8 cellular contexts compared by ENCODE assay signal in the genomic region with DNA sequence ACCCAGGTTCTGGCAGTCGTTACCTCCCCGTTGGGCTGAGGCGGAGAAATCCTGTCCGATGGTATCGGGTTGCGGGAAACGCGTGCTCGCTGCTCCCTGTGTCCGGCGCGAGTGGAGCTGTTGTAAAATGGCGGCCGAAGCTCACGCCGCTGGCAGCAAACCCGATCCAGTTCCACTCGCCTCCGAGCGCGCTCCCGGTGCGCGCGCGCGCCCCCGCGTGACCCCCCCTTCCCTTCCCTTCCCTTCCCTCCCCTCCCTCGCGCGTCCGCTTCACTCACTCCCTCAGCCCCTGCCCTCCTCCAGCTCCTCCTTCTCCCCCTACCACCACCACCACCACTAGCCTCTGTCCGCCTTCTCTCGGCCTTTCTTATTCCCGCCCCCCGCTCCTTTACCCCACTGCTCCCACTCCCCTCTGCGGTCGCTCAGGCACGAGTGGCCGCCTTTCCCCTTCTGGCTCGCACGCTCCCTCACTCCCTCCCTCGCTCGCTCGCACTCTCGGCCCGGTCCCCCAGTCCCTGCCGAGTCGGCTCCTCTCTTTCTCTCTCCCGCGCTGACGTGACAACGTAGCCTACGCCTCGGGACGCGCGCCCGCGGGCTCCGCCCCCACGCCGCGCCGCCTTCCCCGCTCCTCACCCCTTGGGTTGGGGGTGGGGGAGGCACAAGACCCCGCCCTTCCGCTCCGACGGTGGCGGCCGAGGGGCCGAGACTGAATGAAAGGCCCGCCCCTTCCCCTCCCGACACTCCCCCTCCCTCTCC. TPM values are rescaled to one million over a fixed set of nuclear protein-coding genes. Genes with fewer than 3 reads are reported as not detected.
A peak's percentile ranks its signal among the peaks of the same experiment; 100 is the strongest.
DNase-seq lines count a peak whose midpoint lies in the region; ATAC-seq and TF ChIP-seq lines count a peak whose summit lies in the region.

A gene (minus strand): TSS at position 113 of the 756 bp plus-strand sequence. CDS start 1,447 bp downstream, outside the sequence.

- ATAC-seq in GM19395 (IDR thresholded peaks at IDR 0.05; ENCODE audit: unreplicated experiment) (peak; percentile 74), HG03558 (IDR thresholded peaks at IDR 0.05; ENCODE audit: extremely low read depth, unreplicated experiment) (peak; percentile 60), left lobe of liver (peak; percentile 84)

- no peak for TF ChIP-seq CTCF in C4-2B (conservative IDR thresholded peaks at IDR 0.05)

- H3K27ac ChIP-seq in C4-2B, result peak within 1 kb of the TSS; percentile 99

- DNase-seq in NCI-H748 (lab: John Stamatoyannopoulos, UW; ENCODE audit: unreplicated experiment) (peak; percentile 98), cortex of kidney (lab: John Stamatoyannopoulos, UW) (peak; percentile 89), left lobe of liver (ENCODE audit: low spot score) (peak; percentile 99)
- DNase-seq in activated CD4-positive, alpha-beta T cell treated with anti-CD3 and anti-CD28 coated beads, Interleukin-2, amount 50 U/mL, for 1 hour, result peak; percentile 96
- peak; percentile 98 to 99 for DNase-seq in stimulated activated CD4-positive, alpha-beta T cell treated with anti-CD3 and anti-CD28 coated beads, Interleukin-2, amount 100 ng/mL, for 24 hours

RNA-seq across cellular contexts. Expression of the gene that starts here (rescaled TPM):
- total RNA-seq in left lobe of liver, result 31.0 TPM

Comparison
In these comparisons a context has a peak if more than half of its experiments do, and no peak if none do; other contexts are left out.
1. Peak in every context shown above with its lines: DNase-seq, ATAC-seq and H3K27ac ChIP-seq.